ENCODE assay signal across 8 cellular contexts in the genomic region with DNA sequence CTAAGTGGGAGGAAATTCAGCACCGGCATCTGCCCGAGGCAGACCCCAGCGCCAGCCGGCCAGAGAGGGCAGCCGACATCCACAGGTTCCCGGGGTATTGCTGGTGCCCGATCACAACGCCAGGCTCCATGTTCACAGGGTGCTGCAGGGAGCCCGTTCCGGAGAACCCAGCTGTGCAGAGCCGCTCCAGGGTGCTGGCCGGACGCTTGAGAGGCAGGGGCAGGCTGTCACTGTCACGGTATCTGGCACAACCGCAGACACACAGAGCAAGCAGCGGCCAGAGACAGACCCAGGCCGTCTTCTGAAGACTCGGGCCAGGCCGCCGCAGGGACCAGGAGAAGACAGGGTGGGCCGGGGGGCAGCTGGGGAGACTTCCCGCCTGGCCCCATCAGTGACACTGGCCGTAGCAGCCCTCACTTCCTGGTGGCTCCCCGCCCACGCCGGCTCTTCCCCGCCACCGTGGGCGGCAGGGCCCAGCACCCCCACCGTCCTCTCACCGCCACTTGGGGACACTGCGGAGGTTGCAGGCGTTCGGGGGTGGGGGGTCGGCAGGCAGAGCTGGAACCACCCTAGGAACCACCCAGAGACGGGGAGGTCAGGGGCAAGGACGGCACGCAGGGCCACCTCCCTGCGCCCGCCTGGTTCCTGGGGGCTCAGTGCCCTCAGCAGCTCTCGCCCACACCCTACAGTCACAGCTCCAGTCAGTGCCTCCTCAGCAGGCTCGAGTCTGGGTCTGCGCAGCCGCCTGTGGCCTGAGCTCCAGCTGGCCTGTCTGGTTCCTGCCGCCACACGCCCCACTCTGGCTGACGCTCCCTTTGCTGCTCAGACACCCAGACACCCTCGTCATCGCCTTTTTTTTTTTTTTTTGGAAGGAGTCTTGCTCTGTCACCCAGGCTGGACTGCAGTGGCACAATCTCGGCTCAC. TPM values are rescaled to one million over a fixed set of nuclear protein-coding genes. Genes with fewer than 3 reads are reported as not detected.
A peak's percentile ranks its signal among the peaks of the same experiment; 100 is the strongest.
DNase-seq lines count a peak whose midpoint lies in the region; ATAC-seq and TF ChIP-seq lines count a peak whose summit lies in the region.

No MANE protein-coding gene starts in this region.

- H3K4me2 ChIP-seq in H9 (ENCODE audit: insufficient read depth, insufficient read length, low read length) = no peak overlapping the region

- H3K27ac ChIP-seq in H9 (ENCODE audit: insufficient read length, low read depth, low read length) (no peak overlapping the region), esophagus squamous epithelium (peak overlapping the region; percentile 93 to 99 (median 98)), gastrocnemius medialis (peak overlapping the region in 3 of 4 donors; percentile 78 to 93 (median 92))

- no peak overlapping the region for H4K8ac ChIP-seq in H9 (replicated peaks; ENCODE audit: insufficient read length, low read depth, low read length)

- no peak overlapping the region for H3K56ac ChIP-seq in H9 (ENCODE audit: insufficient read length, low read depth, low read length)

- H4K5ac ChIP-seq in H9 (ENCODE audit: insufficient read length, low read depth, low read length) = no peak overlapping the region

- H3K4me3 Mint-ChIP-seq in H9 = peak overlapping the region; percentile 26 to 40; a peak in 4 of 5 replicates

- no CpG with 5 or more reads among the region's 50 CpGs for WGBS in H9 (ENCODE audit: extremely low coverage, insufficient read length, low lambda C conversion rate)
- WGBS in esophagus squamous epithelium, 2 donors = 21 to 26% methylated on average over 9 to 21 of the region's 50 CpGs

- no peak overlapping the region for H3K4ac ChIP-seq in H9 (ENCODE audit: low read depth, low read length)

- H3K27me3 ChIP-seq in H9 (ENCODE audit: insufficient read depth, low read length) = no peaks in the 10 kb centered on the region
- no peaks in the 10 kb centered on the region for H3K27me3 ChIP-seq in esophagus squamous epithelium
- H3K27me3 ChIP-seq in gastrocnemius medialis = no peaks in the 10 kb centered on the region

- in situ Hi-C loops in gastrocnemius medialis (cut with MboI; ENCODE audit: low sequenced_read_pairs in 4 of 4) = no loop called here

- H3K4me3 ChIP-seq in esophagus squamous epithelium (peak overlapping the region; percentile 2 to 99 (median 60)), gastrocnemius medialis (no peak overlapping the region)

- DNase-seq in H9 (no peak), esophagus squamous epithelium (lab: John Stamatoyannopoulos, UW) (no peak), gastrocnemius medialis (peak in 1 of 2 donors; percentile 66), GM10266 (ENCODE audit: extremely low spot score) (no peak), NCI-H774 (lab: John Stamatoyannopoulos, UW) (no peak)
- peak; percentile 30 to 45 for DNase-seq in activated CD4-positive, alpha-beta T cell treated with anti-CD3 and anti-CD28 coated beads, Interleukin-2, amount 50 U/mL, for 48 hours

- H3K36me3 Mint-ChIP-seq in H9 (ENCODE audit: insufficient read depth in 1 of 3, low read depth in 3 of 3) = peaks cover 3 to 8% (median 7%) of the 10 kb centered on the region in 3 experiments; a peak in 5 of 7 replicates

- H3K36me3 ChIP-seq in esophagus squamous epithelium (peaks cover 0 to 43% (median under 1%) of the 10 kb centered on the region in 3 donors), gastrocnemius medialis (no peaks in the 10 kb centered on the region)

- H3K9me3 ChIP-seq in H9 (ENCODE audit: control insufficient read depth, low read depth, low read length) = no peaks in the 10 kb centered on the region
- no peaks in the 10 kb centered on the region for H3K9me3 ChIP-seq in esophagus squamous epithelium
- H3K9me3 ChIP-seq in gastrocnemius medialis = no peaks in the 10 kb centered on the region

- no peaks in the 10 kb centered on the region; the same call in 1 of the 2 replicates for H3K4me1 ChIP-seq in H9 (ENCODE audit: insufficient read depth, low read length)
- peaks cover 45 to 82% (median 54%) of the 10 kb centered on the region in 3 donors for H3K4me1 ChIP-seq in esophagus squamous epithelium
- H3K4me1 ChIP-seq in gastrocnemius medialis = peaks cover 28 to 59% of the 10 kb centered on the region in 2 donors

- peaks cover 0 to under 1% of the 10 kb centered on the region in 2 experiments; a peak in 3 of 5 replicates for H3K9me3 Mint-ChIP-seq in H9

- no peak overlapping the region for H3K9ac ChIP-seq in H9 (ENCODE audit: extremely low read depth, insufficient read length, low read length)

- no peak overlapping the region for H3T11ph ChIP-seq in H9 (ENCODE audit: low read length)

- no peak for ATAC-seq in gastrocnemius medialis
- no peak for ATAC-seq in GM18870 (IDR thresholded peaks at IDR 0.05; ENCODE audit: unreplicated experiment)
- no peak for ATAC-seq in GM18498 (IDR thresholded peaks at IDR 0.05; ENCODE audit: unreplicated experiment)

- no peak overlapping the region for H3K18ac ChIP-seq in H9 (ENCODE audit: insufficient read length, low read depth, low read length)

- H3K79me2 ChIP-seq in H9 (ENCODE audit: insufficient read depth, low read length) = peaks cover 73% of the 10 kb centered on the region

- TF ChIP-seq POLR2A in esophagus squamous epithelium (IDR thresholded peaks at IDR 0.05) (peak in 2 of 4 donors; percentile 1 to 46), gastrocnemius medialis (IDR thresholded peaks at IDR 0.05) (peak in 1 of 2 donors; percentile 10)

- no peak overlapping the region for H2AFZ ChIP-seq in H9 (ENCODE audit: low read length)

- no peak overlapping the region for H2AK5ac ChIP-seq in H9 (ENCODE audit: insufficient read length, low read length)

- no peak overlapping the region for H2BK5ac ChIP-seq in H9 (ENCODE audit: insufficient read length, low read length)

- H3K23ac ChIP-seq in H9 (ENCODE audit: insufficient read length, low read depth, low read length) = no peak overlapping the region

- H2BK12ac ChIP-seq in H9 (ENCODE audit: insufficient read length, low read depth, low read length) = no peak overlapping the region

- no peak overlapping the region for H2BK120ac ChIP-seq in H9 (ENCODE audit: low read depth, low read length, poor library complexity, severe bottlenecking)

- peaks cover 7% of the 10 kb centered on the region for H3K23me2 ChIP-seq in H9 (ENCODE audit: insufficient read length, low read depth, low read length, poor library complexity, severe bottlenecking)

- H3K14ac ChIP-seq in H9 (ENCODE audit: insufficient read depth, low read length) = no peak overlapping the region; the same call in 1 of the 2 replicates

- intact Hi-C loops in esophagus squamous epithelium (cut with DNase I) = no loop called here
- intact Hi-C loops in gastrocnemius medialis (cut with DNase I; ENCODE audit: low total_unique reads) = no loop called here

- no peak overlapping the region for H2BK15ac ChIP-seq in H9 (ENCODE audit: low read depth, low read length)

- H3K27ac Mint-ChIP-seq in H9 = peak overlapping the region in 2 of 3 experiments; percentile 48 to 93; a peak in 3 of 7 replicates

- no peaks in the 10 kb centered on the region; the same call in 1 of the 2 replicates for H3K27me3 Mint-ChIP-seq in H9 (ENCODE audit: low read depth)

- peaks cover 13 to 18% of the 10 kb centered on the region in 2 experiments for H3K4me1 Mint-ChIP-seq in H9

- TF ChIP-seq CTCF in H9 (conservative IDR thresholded peaks at IDR 0.05) (no peak), esophagus squamous epithelium (IDR thresholded peaks at IDR 0.05) (no peak), gastrocnemius medialis (IDR thresholded peaks at IDR 0.05 in 4 of 5, conservative IDR thresholded peaks at IDR 0.05 in 1 of 5) (no peak), GM10266 (IDR thresholded peaks at IDR 0.05; ENCODE audit: control insufficient read depth, insufficient read depth, low read depth, missing control alignments) (no peak)

- no peak overlapping the region for H2BK20ac ChIP-seq in H9 (ENCODE audit: low read depth, low read length, poor library complexity, severe bottlenecking)

- no peak overlapping the region for H4K91ac ChIP-seq in H9 (ENCODE audit: insufficient read length, low read depth, low read length)

- peaks cover 15% of the 10 kb centered on the region for H4K20me1 ChIP-seq in H9 (ENCODE audit: control insufficient read depth, insufficient read depth, insufficient read length)

- H3K79me1 ChIP-seq in H9 (ENCODE audit: insufficient read depth, low read depth, low read length, poor library complexity, severe bottlenecking) = peaks cover 5% of the 10 kb centered on the region

RNA-seq across cellular contexts. Expression of a gene that starts 3.8 kb away (rescaled TPM):
- total RNA-seq in H9 (2021) (78.0 and 81.9 TPM in 2 replicates), esophagus squamous epithelium (100 to 1,000 TPM in 2 of 4 donors, 10 to 100 TPM in 2; 82.1 to 118 (median 98.4) TPM), gastrocnemius medialis (100 to 1,000 TPM in 3 of 4 donors, 10 to 100 TPM in 1; 72.3 to 148 (median 129) TPM)

RNA-seq across cellular contexts. Expression of a gene that starts 17.0 kb away (rescaled TPM):
- total RNA-seq in H9 (2021) = 6.8 and 9.1 TPM in 2 replicates
- total RNA-seq in esophagus squamous epithelium = 10 to 100 TPM in 3 of 4 donors, 1 to 10 TPM in 1; 4.4 to 43.3 (median 17.7) TPM
- 10 to 100 TPM in 3 of 4 donors, 1 to 10 TPM in 1; 7.5 to 20.1 (median 15.9) TPM for total RNA-seq in gastrocnemius medialis

RNA-seq across cellular contexts. Expression of a gene that starts 19.5 kb away (rescaled TPM):
- 0.72 and 0.99 TPM in 2 replicates for total RNA-seq in H9 (2021)
- total RNA-seq in esophagus squamous epithelium = 1 to 10 TPM in 1 of 4 donors, under 1 TPM in 1, not detected in 2; 0.38 to 1.6 TPM
- total RNA-seq in gastrocnemius medialis = not detected

RNA-seq across cellular contexts. Expression of a gene that starts 25.8 kb away (rescaled TPM):
- total RNA-seq in H9 (2021) (101 and 104 TPM in 2 replicates), esophagus squamous epithelium (10 to 100 TPM; 23.5 to 32.3 (median 25.0) TPM), gastrocnemius medialis (10 to 100 TPM; 43.9 to 83.4 (median 73.8) TPM)

RNA-seq across cellular contexts. Expression of a gene that starts 36.1 kb away (rescaled TPM):
- total RNA-seq in H9 (2021) (0.22 TPM in 1 of 2 replicates, not detected in the other), esophagus squamous epithelium (not detected), gastrocnemius medialis (not detected)

Comparison
In these comparisons a context has a peak if more than half of its experiments do, and no peak if none do; other contexts are left out.
1. DNase-seq: peak in activated CD4-positive, alpha-beta T cell treated with anti-CD3 and anti-CD28 coated beads, Interleukin-2, amount 50 U/mL, for 48 hours (2 of 2); none in H9 (single experiment), esophagus squamous epithelium (single experiment), GM10266 (single experiment) and NCI-H774 (single experiment).
2. H3K4me3 ChIP-seq: peak in esophagus squamous epithelium (4 of 4); none in gastrocnemius medialis (0 of 4).